ENCODE assay signal across 14 cellular contexts in genomic region chr4:83855044-83855443, GRCh38.
DNase-seq lines count a peak whose midpoint lies in the region; ATAC-seq, FAIRE-seq and TF ChIP-seq lines count a peak whose summit lies in the region.
"Had no signal": no experiment of that assay in that cellular context is flagged by ENCODE, and none has a peak within 500 bp of the region (broad histone marks: within the 10 kb centered on the region; RNA-seq: fewer than 3 reads in every experiment).

No MANE protein-coding gene starts in this region.

- H3K79me2 ChIP-seq in PC-3 (ENCODE audit: low read length) (no peaks in the 10 kb centered on the region), H1 (ENCODE audit: control insufficient read depth in 1 of 2, insufficient read depth in 2 of 2, low read length in 2 of 2) (no peaks in the 10 kb centered on the region)

- H3K4me2 ChIP-seq in PC-3 (ENCODE audit: low read length): peak overlapping the region; percentile 33
- no peak overlapping the region for H3K4me2 ChIP-seq in H1 (ENCODE audit: insufficient read depth in 1 of 2, low read depth in 2 of 2, low read length in 2 of 2)

- H3K36me3 ChIP-seq in Caco-2 (ENCODE audit: control insufficient read depth, insufficient read depth, low read length) (no peaks in the 10 kb centered on the region), PC-3 (ENCODE audit: low read depth, low read length) (no peaks in the 10 kb centered on the region), H1 (ENCODE audit: control insufficient read depth in 2 of 4, insufficient read depth in 4 of 4, low read length in 3 of 4) (no peaks in the 10 kb centered on the region), testis (ENCODE audit: low read depth, missing control alignments) (no peaks in the 10 kb centered on the region), heart right ventricle (no peaks in the 10 kb centered on the region)
- H3K36me3 ChIP-seq: Peyer's patch had no signal

- peaks cover 38% of the 10 kb centered on the region for H3K4me1 ChIP-seq in Caco-2
- H3K4me1 ChIP-seq in PC-3 (ENCODE audit: insufficient read depth, low read length): peaks cover 60% of the 10 kb centered on the region
- peaks cover 3 to 32% (median 11%) of the 10 kb centered on the region in 4 experiments; a peak in 4 of 7 replicates for H3K4me1 ChIP-seq in H1 (replicated peaks in 1 of 4; ENCODE audit: control insufficient read depth in 3 of 4, insufficient read depth in 4 of 4, low read length in 3 of 4)
- no peaks in the 10 kb centered on the region for H3K4me1 ChIP-seq in testis
- no peaks in the 10 kb centered on the region for H3K4me1 ChIP-seq in heart right ventricle
- H3K4me1 ChIP-seq: Peyer's patch had no signal

- H3K79me1 ChIP-seq in H1 (ENCODE audit: low read depth, low read length): no peaks in the 10 kb centered on the region

- no peak overlapping the region for H3K14ac ChIP-seq in H1 (ENCODE audit: insufficient read length)

- H2BK15ac ChIP-seq in H1 (ENCODE audit: low read length): no peak overlapping the region

- no peak overlapping the region for H4K5ac ChIP-seq in H1 (ENCODE audit: insufficient read length, low read depth, low read length)

- no peak overlapping the region for H2AK5ac ChIP-seq in H1 (ENCODE audit: low read depth, low read length)

- no peaks in the 10 kb centered on the region for H3K27me3 ChIP-seq in Caco-2 (replicated peaks; ENCODE audit: control insufficient read depth, insufficient read depth, low read length)
- no peaks in the 10 kb centered on the region for H3K27me3 ChIP-seq in PC-3 (ENCODE audit: low read length)
- H3K27me3 ChIP-seq in H1 (replicated peaks in 1 of 4; ENCODE audit: control insufficient read depth in 3 of 4, extremely low read depth in 1 of 4, insufficient read depth in 3 of 4, low read length in 3 of 4): no peaks in the 10 kb centered on the region
- H3K27me3 ChIP-seq in testis: no peaks in the 10 kb centered on the region
- peaks cover 0 to 4% (median 0%) of the 10 kb centered on the region in 7 donors for H3K27me3 ChIP-seq in heart right ventricle
- H3K27me3 ChIP-seq: Peyer's patch had no signal

- peak overlapping the region; percentile 7 for H2BK120ac ChIP-seq in H1 (replicated peaks; ENCODE audit: low read depth, low read length)

- H3F3A ChIP-seq in PC-3 (ENCODE audit: low read length, unreplicated experiment): no peaks in the 10 kb centered on the region

- TF ChIP-seq CTCF in Caco-2 (IDR thresholded peaks at IDR 0.05; ENCODE audit: insufficient read depth in 1 of 2, low read depth in 1 of 2, low read length in 1 of 2, severe bottlenecking in 1 of 2, unreplicated experiment in 1 of 2) (no peak), PC-3 (conservative IDR thresholded peaks at IDR 0.05; ENCODE audit: low read depth, low read length) (no peak), H1 (IDR thresholded peaks at IDR 0.05; ENCODE audit: control extremely low read depth in 1 of 3, insufficient read depth in 1 of 3, low read depth in 1 of 3, low read length in 3 of 3) (no peak), nephron (IDR thresholded peaks at IDR 0.05; ENCODE audit: unreplicated experiment in 3 of 3) (no peak), testis (IDR thresholded peaks at IDR 0.05) (no peak), heart right ventricle (IDR thresholded peaks at IDR 0.05) (no peak)

- H3K27ac Mint-ChIP-seq in Caco-2 (ENCODE audit: unreplicated experiment) (no peak overlapping the region), nephron (peak overlapping the region; percentile 15 to 73 (median 71))

- peak overlapping the region; percentile 58 for H2AFZ ChIP-seq in PC-3 (ENCODE audit: low read length)
- H2AFZ ChIP-seq in H1 (ENCODE audit: low read length): no peak overlapping the region

- 85% methylated on average over 6 of the region's 6 CpGs; no CpG with 5 or more reads in 1 of the 2 experiments for WGBS in H1 (ENCODE audit: extremely low coverage in 1 of 2, insufficient coverage in 1 of 2, insufficient read length in 1 of 2, insufficient replicate concordance in 2 of 2, low coverage in 1 of 2, low lambda C conversion rate in 2 of 2, missing lambda C conversion rate in 1 of 2), 2 experiments
- 42 to 66% methylated on average over 6 of the region's 6 CpGs for WGBS in testis, 2 donors
- 46 to 51% methylated on average over 6 of the region's 6 CpGs for WGBS in heart right ventricle, 2 donors

- H3K27ac ChIP-seq in PC-3 (ENCODE audit: low read length) (peak overlapping the region; percentile 70), H1 (ENCODE audit: low read depth, low read length) (no peak overlapping the region), testis (no peak overlapping the region), heart right ventricle (no peak overlapping the region)
- H3K27ac ChIP-seq: Peyer's patch, VCaP had no signal

- H3K4me3 Mint-ChIP-seq in Caco-2 (ENCODE audit: unreplicated experiment) (no peak overlapping the region), nephron (no peak overlapping the region)

- no peak overlapping the region for H3K23ac ChIP-seq in H1 (ENCODE audit: insufficient read length)

- H3K9ac ChIP-seq in PC-3 (ENCODE audit: low read length): no peak overlapping the region
- no peak overlapping the region for H3K9ac ChIP-seq in H1 (replicated peaks in 1 of 4; ENCODE audit: extremely low read depth in 1 of 4, low read depth in 3 of 4, low read length in 3 of 4)

- no peak overlapping the region for H3K56ac ChIP-seq in H1 (replicated peaks; ENCODE audit: insufficient read length, low read depth, low read length)

- H3K18ac ChIP-seq in H1 (ENCODE audit: extremely low read depth, low read length): no peak overlapping the region; the same call in 1 of the 2 replicates

- no peak overlapping the region; the same call in 1 of the 2 replicates for H2BK20ac ChIP-seq in H1 (ENCODE audit: low read length)

- CTCF ChIA-PET in Caco-2 (lab: Charles Lee): no interaction called here
- CTCF ChIA-PET in PC-3 (lab: Charles Lee): no interaction called here
- CTCF ChIA-PET in H1 (lab: Charles Lee; ENCODE audit: partially characterized antibody): no interaction called here

- TF ChIP-seq POLR2A in H1 (IDR thresholded peaks at IDR 0.05; ENCODE audit: control extremely low read depth in 1 of 2, low read depth in 2 of 2, low read length in 2 of 2) (no peak), testis (IDR thresholded peaks at IDR 0.05) (no peak)

- no peak for TF ChIP-seq RAD21 in H1 (IDR thresholded peaks at IDR 0.05 in 1 of 2, conservative IDR thresholded peaks at IDR 0.05 in 1 of 2; ENCODE audit: low read depth in 2 of 2, low read length in 2 of 2)

- intact Hi-C loops in Caco-2 (cut with micrococcal nuclease; ENCODE audit: unreplicated experiment) (no loop called here), PC-3 (cut with micrococcal nuclease) (no loop called here), testis (cut with DNase I; ENCODE audit: low total_unique reads) (no loop called here), heart right ventricle (cut with DNase I) (no loop called here)

- H2BK12ac ChIP-seq in H1 (ENCODE audit: low read depth, low read length): no peak overlapping the region

- H3K27me3 Mint-ChIP-seq in Caco-2 (ENCODE audit: insufficient read depth, unreplicated experiment) (no peaks in the 10 kb centered on the region), nephron (ENCODE audit: low read depth) (peaks cover 9% of the 10 kb centered on the region)

- BruUV-seq in Caco-2 (replicated peaks; lab: Mats Ljungman, UMichigan): no TSS peak
- no TSS peak for BruUV-seq in PC-3 (replicated peaks; lab: Mats Ljungman, UMichigan)

- H2BK5ac ChIP-seq in H1 (ENCODE audit: low read depth, low read length): no peak overlapping the region

- TF ChIP-seq EP300 in H1 (IDR thresholded peaks at IDR 0.05; ENCODE audit: borderline replicate concordance in 1 of 2, low read depth in 2 of 2, low read length in 2 of 2): no peak

- H3K4me1 Mint-ChIP-seq in Caco-2 (ENCODE audit: low read depth, unreplicated experiment): peaks cover 30% of the 10 kb centered on the region
- peaks cover 15% of the 10 kb centered on the region for H3K4me1 Mint-ChIP-seq in nephron

- no peak overlapping the region for H4K8ac ChIP-seq in H1 (ENCODE audit: extremely low read depth, insufficient read depth, low read length)

- no peaks in the 10 kb centered on the region for H3K9me3 Mint-ChIP-seq in Caco-2 (ENCODE audit: unreplicated experiment)
- H3K9me3 Mint-ChIP-seq in nephron: no peaks in the 10 kb centered on the region

- H3K23me2 ChIP-seq in H1 (ENCODE audit: low read depth, low read length): no peaks in the 10 kb centered on the region

- DNase-seq in Caco-2: peak; percentile 30 to 53
- DNase-seq in PC-3: peak; percentile 93
- DNase-seq in H1 (ENCODE audit: low read depth in 1 of 2, low spot score in 2 of 2): no peak
- no peak for DNase-seq in stimulated activated CD4-positive, alpha-beta T cell treated with anti-CD3 and anti-CD28 coated beads, Interleukin-1b, Interleukin-23, amount 100 ng/mL, for 48 hours
- no peak for DNase-seq in testis
- DNase-seq in heart right ventricle: no peak
- no peak for DNase-seq in stimulated activated naive CD8-positive, alpha-beta T cell treated with anti-CD3 and anti-CD28 coated beads, Interleukin-15, Interleukin-2, amounts not matched to agents 100 U/mL and 50 U/mL, for 24 hours
- DNase-seq: activated T-cell treated with anti-CD3 and anti-CD28 coated beads, Interleukin-2, amount 50 U/mL, for 1 hour; central memory CD4-positive, alpha-beta T cell; NCI-H2081 treated with DMSO at 0.1 percent for 48 hours; Peyer's patch had no signal

- ATAC-seq in PC-3 (peak; percentile 83), heart right ventricle (no peak)
- ATAC-seq in stimulated activated naive CD8-positive, alpha-beta T cell treated with anti-CD3 and anti-CD28 coated beads, Interleukin-15, Interleukin-2, amounts not matched to agents 100 U/mL and 50 U/mL, for 24 hours: no peak
- ATAC-seq: GM12878 had no signal

- H3K4me3 ChIP-seq in Caco-2 (ENCODE audit: low read depth, low read length) (no peak overlapping the region), PC-3 (ENCODE audit: low read length) (no peak overlapping the region), H1 (ENCODE audit: extremely low read depth in 1 of 4, insufficient read depth in 2 of 4, low read depth in 3 of 4, low read length in 4 of 4) (no peak overlapping the region), testis (no peak overlapping the region), heart right ventricle (no peak overlapping the region)
- H3K4me3 ChIP-seq: GM12878, Peyer's patch had no signal

- no peaks in the 10 kb centered on the region for H3K36me3 Mint-ChIP-seq in Caco-2 (ENCODE audit: insufficient read depth, unreplicated experiment)
- H3K36me3 Mint-ChIP-seq in nephron (ENCODE audit: low read depth): no peaks in the 10 kb centered on the region

- no peaks in the 10 kb centered on the region for H3K9me2 ChIP-seq in PC-3 (replicated peaks; ENCODE audit: low read length)

- POLR2A ChIA-PET in Caco-2 (lab: Charles Lee) (no interaction called here), PC-3 (lab: Charles Lee; ENCODE audit: unreplicated experiment) (no interaction called here), H1 (lab: Charles Lee; ENCODE audit: partially characterized antibody) (no interaction called here)

- H3K4ac ChIP-seq in H1 (replicated peaks; ENCODE audit: insufficient read length, low read depth, low read length): no peak overlapping the region

- no peak for FAIRE-seq in H1 (lab: Jason Lieb, UNC)

- H4K91ac ChIP-seq in H1 (replicated peaks; ENCODE audit: insufficient read length, low read length): no peak overlapping the region

- H3K9me3 ChIP-seq in Caco-2 (no peaks in the 10 kb centered on the region), PC-3 (ENCODE audit: low read length) (no peaks in the 10 kb centered on the region), H1 (ENCODE audit: insufficient read depth in 2 of 2, low read depth in 1 of 2, low read length in 1 of 2) (no peaks in the 10 kb centered on the region), testis (no peaks in the 10 kb centered on the region), heart right ventricle (no peaks in the 10 kb centered on the region)
- H3K9me3 ChIP-seq: Peyer's patch had no signal

- H4K20me1 ChIP-seq in PC-3 (ENCODE audit: low read length) (no peaks in the 10 kb centered on the region), H1 (replicated peaks in 1 of 2; ENCODE audit: control insufficient read depth in 1 of 2, insufficient read depth in 2 of 2, low read length in 2 of 2) (no peaks in the 10 kb centered on the region)

Comparison
In these comparisons a context has a peak if more than half of its experiments do, and no peak if none do; other contexts are left out.
1. DNase-seq: peak in Caco-2 (2 of 2) and PC-3 (single experiment); none in H1 (0 of 2), stimulated activated CD4-positive, alpha-beta T cell treated with anti-CD3 and anti-CD28 coated beads, Interleukin-1b, Interleukin-23, amount 100 ng/mL, for 48 hours (single experiment), testis (single experiment), heart right ventricle (0 of 2) and stimulated activated naive CD8-positive, alpha-beta T cell treated with anti-CD3 and anti-CD28 coated beads, Interleukin-15, Interleukin-2, amounts not matched to agents 100 U/mL and 50 U/mL, for 24 hours (single experiment).